Comparison of ENCODE assay signal across 8 cellular contexts in genomic region chr9:71768388-71769174, GRCh38. TPM values are rescaled to one million over a fixed set of nuclear protein-coding genes. Genes with fewer than 3 reads are reported as not detected.
DNase-seq lines count a peak whose midpoint lies in the region; ATAC-seq and TF ChIP-seq lines count a peak whose summit lies in the region.

Gene CEMIP2, minus strand, starts transcription at chr9:71768513. Its CDS starts 18,140 bp downstream, at chr9:71750373.

- H3K4me1 ChIP-seq in parathyroid adenoma, result peaks cover 3% of the 10 kb centered on the region
- H3K4me1 ChIP-seq in tibial artery, result peaks cover 0 to 43% (median 22%) of the 10 kb centered on the region in 4 donors

- ATAC-seq in Right ventricle myocardium inferior, result peak; percentile 93

- intact Hi-C loops in Right ventricle myocardium inferior (cut with DNase I) (loop anchor here (1.0 to 10.0 kb wide), 4 partner anchors 46 to 161 kb away; partner anchors contain the start of genes ABHD17B and C9orf85), tibial artery (cut with DNase I; ENCODE audit: low total_unique reads) (loop anchor here (5.0 to 10.0 kb wide), 2 partner anchors 44 to 164 kb away; no protein-coding TSS in a partner anchor)

- H3K27me3 ChIP-seq in parathyroid adenoma (ENCODE audit: control insufficient read depth, insufficient read depth, low read length) (no peaks in the 10 kb centered on the region), tibial artery (no peaks in the 10 kb centered on the region)

- DNase-seq in GM12864 (ENCODE audit: low read depth) (no peak), HFF-Myc (ENCODE audit: extremely low read depth, low read depth) (no peak), NAMALWA (ENCODE audit: low spot score) (peak; percentile 85), SW 1271 (lab: John Stamatoyannopoulos, UW) (peak; percentile 70 to 82), Right ventricle myocardium inferior (ENCODE audit: missing footprints) (peak; percentile 95), tibial artery (peak; percentile 87 to 94)
- peak; percentile 76 for DNase-seq in activated naive CD8-positive, alpha-beta T cell treated with anti-CD3 and anti-CD28 coated beads, Interleukin-2, amount 50 U/mL, for 16 hours (ENCODE audit: low read depth, low spot score)

- H2AFZ ChIP-seq in parathyroid adenoma, result peak within 1 kb of the TSS; percentile 90

- H3K36me3 ChIP-seq in parathyroid adenoma (ENCODE audit: control insufficient read depth, insufficient read depth, low read length) (no peaks in the 10 kb centered on the region), tibial artery (no peaks in the 10 kb centered on the region)

- peak within 1 kb of the TSS; percentile 83 for H3K4me2 ChIP-seq in parathyroid adenoma (ENCODE audit: low read length)

- H3K27ac ChIP-seq in parathyroid adenoma (peak within 1 kb of the TSS; percentile 98), tibial artery (peak within 1 kb of the TSS; percentile 90 to 94)

- H3K9me3 ChIP-seq in parathyroid adenoma (ENCODE audit: control insufficient read depth, low read length) (no peaks in the 10 kb centered on the region), tibial artery (no peaks in the 10 kb centered on the region)

- peak within 1 kb of the TSS; percentile 91 for H3K9ac ChIP-seq in parathyroid adenoma

- peak; percentile 62 for TF ChIP-seq CTCF in GM12864 (IDR thresholded peaks at IDR 0.05; ENCODE audit: low read depth, low read length, missing control alignments)
- no peak for TF ChIP-seq CTCF in HFF-Myc (IDR thresholded peaks at IDR 0.05; ENCODE audit: low read depth, low read length, missing control alignments)
- TF ChIP-seq CTCF in parathyroid adenoma (IDR thresholded peaks at IDR 0.05), result no peak
- TF ChIP-seq CTCF in tibial artery (IDR thresholded peaks at IDR 0.05), result peak; percentile 10 to 42

- peak within 1 kb of the TSS; percentile 73 for H3K4me3 ChIP-seq in GM12864 (ENCODE audit: low read depth, low read length)
- H3K4me3 ChIP-seq in HFF-Myc (replicated peaks; ENCODE audit: low read depth, low read length), result peak within 1 kb of the TSS; percentile 92
- peak within 1 kb of the TSS; percentile 86 for H3K4me3 ChIP-seq in parathyroid adenoma (ENCODE audit: low read depth, low read length)
- H3K4me3 ChIP-seq in tibial artery, result peak within 1 kb of the TSS; percentile 59 to 80

- peaks cover 24% of the 10 kb centered on the region for H3K79me2 ChIP-seq in parathyroid adenoma

RNA-seq across cellular contexts. Expression of gene CEMIP2, which starts in this region (rescaled TPM):
- 9.3 TPM for total RNA-seq in Right ventricle myocardium inferior

Comparison
In these comparisons a context has a peak if more than half of its experiments do, and no peak if none do; other contexts are left out.
1. DNase-seq: peak in NAMALWA (single experiment), SW 1271 (2 of 2), activated naive CD8-positive, alpha-beta T cell treated with anti-CD3 and anti-CD28 coated beads, Interleukin-2, amount 50 U/mL, for 16 hours (single experiment), Right ventricle myocardium inferior (single experiment) and tibial artery (2 of 2); none in GM12864 (single experiment) and HFF-Myc (single experiment).
2. CTCF ChIP-seq: peak in GM12864 (single experiment) and tibial artery (2 of 2); none in HFF-Myc (single experiment) and parathyroid adenoma (single experiment).
3. Peak in every context shown above with its lines, with median percentiles within 50 percentile points of each other: H3K4me3 ChIP-seq.